ENCODE assay signal across 21 cellular contexts in genomic region chr13:34933786-34934185, GRCh38.
"Had no signal": no experiment of that assay in that cellular context is flagged by ENCODE, and none has a peak within 500 bp of the region (broad histone marks: within the 10 kb centered on the region; RNA-seq: fewer than 3 reads in every experiment).

No MANE protein-coding gene starts in this region.

- H3K4me3 ChIP-seq: ascending aorta, body of pancreas, K562 had no signal

- H3K27ac ChIP-seq: ascending aorta, body of pancreas, WERI-Rb-1 had no signal

- ATAC-seq: activated CD4-positive, CD25-positive, alpha-beta regulatory T cell treated with anti-CD3 and anti-CD28 coated beads, Interleukin-2, amount 50 U/mL, for 24 hours; activated CD8-positive, alpha-beta T cell treated with anti-CD3 and anti-CD28 coated beads for 36 hours; activated T-cell treated with anti-CD3 and anti-CD28 coated beads, Interleukin-2, amount 50 U/mL, for 72 hours; body of pancreas; K562; T-cell had no signal

- H3K9me3 ChIP-seq: ascending aorta, body of pancreas had no signal

- H3K27me3 ChIP-seq: ascending aorta, body of pancreas had no signal

- DNase-seq: activated CD4-positive, alpha-beta T cell treated with anti-CD3 and anti-CD28 coated beads for 4 hours; activated CD8-positive, alpha-beta memory T cell treated with anti-CD3 and anti-CD28 coated beads, Interleukin-2, amount 50 U/mL, for 4 hours; activated CD8-positive, alpha-beta T cell treated with anti-CD3 and anti-CD28 coated beads for 36 hours; activated naive CD4-positive, alpha-beta T cell; activated T-cell treated with anti-CD3 and anti-CD28 coated beads, Interleukin-2, amount 50 U/mL, for 72 hours; body of pancreas; cortex of kidney; Karpas-422; MM.1S; NCI-H1105; NCI-H2107; NCI-H446 treated with DMSO at 0.1 percent for 48 hours; NCI-H524 treated with DMSO at 0.1 percent for 48 hours; SIG-M5; T-cell; T-helper 2 cell; T1000; WERI-Rb-1 had no signal

- H3K4me1 ChIP-seq: ascending aorta had no signal

- H3K36me3 ChIP-seq: ascending aorta, WERI-Rb-1 had no signal
